In the genomic region with DNA sequence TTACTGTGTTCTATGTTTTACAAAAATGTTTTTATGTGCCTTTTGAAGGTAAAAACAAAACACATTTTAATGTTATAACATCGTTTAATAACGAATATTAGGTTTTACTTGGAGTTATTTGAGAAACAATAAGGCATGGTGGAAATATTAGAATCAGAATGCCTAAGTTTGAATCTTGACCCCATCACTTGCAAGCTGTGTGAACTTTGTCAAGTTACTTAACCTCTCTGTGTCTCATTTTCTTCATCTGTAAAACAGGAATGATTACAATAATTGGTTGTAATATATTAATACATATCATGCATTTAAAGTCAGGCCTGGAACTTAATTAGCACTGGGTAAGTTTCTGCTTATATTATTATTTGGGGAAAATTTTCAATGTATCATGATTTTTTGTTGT, we compare ENCODE assay signal across 10 cellular contexts.
"Had no signal": no experiment of that assay in that cellular context is flagged by ENCODE, and none has a peak within 500 bp of the region (broad histone marks: within the 10 kb centered on the region; RNA-seq: fewer than 3 reads in every experiment).

No MANE protein-coding gene starts in this region.

- H3K4me1 Mint-ChIP-seq: H9 had no signal

- H3K4me2 ChIP-seq: GM23338, KMS-11 had no signal

- H3K4me3 Mint-ChIP-seq: GM23338, H9, HFFc6 had no signal

- H3K27ac Mint-ChIP-seq: GM23338, H9, HFFc6 had no signal

- DNase-seq: H9, HCEC 1CT, HFFc6, IMR-90, KBM-7 had no signal

- H3K9ac ChIP-seq: KMS-11 had no signal

- ATAC-seq: GM23338, HepG2 had no signal

- H3K9me3 Mint-ChIP-seq: GM23338, H9, HFFc6 had no signal

- H3K27ac ChIP-seq: HL-60, KMS-11 had no signal

- FAIRE-seq: H1, HepG2 had no signal

- H3K4me3 ChIP-seq: GM23338 had no signal

- H2AFZ ChIP-seq: GM23338 had no signal
